ENCODE assay signal across 8 cellular contexts in genomic region chr5:138761115-138761514, GRCh38. TPM values are rescaled to one million over a fixed set of nuclear protein-coding genes. Genes with fewer than 3 reads are reported as not detected.
DNase-seq lines count a peak whose midpoint lies in the region; ATAC-seq and TF ChIP-seq lines count a peak whose summit lies in the region.
"Not testable (repeated sequence)": the region's sequence is repeated elsewhere in the genome, so short reads cannot be mapped to it uniquely, and the experiment has no call there.

No MANE protein-coding gene starts in this region.

- peaks cover 28% of the 10 kb centered on the region for H3K4me1 Mint-ChIP-seq in activated T-helper 17 cell treated with anti-CD3 and anti-CD28 coated beads, Interleukin-2, amount 50 U/mL, for 72 hours

- H3K27ac ChIP-seq in BLaER1, result not testable (repeated sequence)
- peak overlapping the region; percentile 15 for H3K27ac ChIP-seq in left ventricle myocardium inferior (replicated peaks)
- peak overlapping the region; percentile 9 for H3K27ac ChIP-seq in osteoblast (ENCODE audit: low read depth, low read length)
- peak overlapping the region; percentile 6 to 13 for H3K27ac ChIP-seq in tibial artery

- H3K79me2 ChIP-seq in osteoblast (ENCODE audit: insufficient read depth, low read length), result peaks cover 95% of the 10 kb centered on the region

- peak overlapping the region; percentile 29 for H3K4me3 Mint-ChIP-seq in activated T-helper 17 cell treated with anti-CD3 and anti-CD28 coated beads, Interleukin-2, amount 50 U/mL, for 72 hours

- H3K36me3 ChIP-seq in BLaER1, result peaks cover 46% of the 10 kb centered on the region
- peaks cover 17% of the 10 kb centered on the region for H3K36me3 ChIP-seq in left ventricle myocardium inferior
- peaks cover 17% of the 10 kb centered on the region for H3K36me3 ChIP-seq in osteoblast (ENCODE audit: insufficient read depth, low read length)
- H3K36me3 ChIP-seq in tibial artery, result peaks cover 7 to 15% (median 9%) of the 10 kb centered on the region in 3 donors

- H3K27ac Mint-ChIP-seq in activated T-helper 17 cell treated with anti-CD3 and anti-CD28 coated beads, Interleukin-2, amount 50 U/mL, for 72 hours, result not testable (repeated sequence)

- H3K9ac ChIP-seq in BLaER1, result peak overlapping the region; percentile 6; the same call in 1 of the 2 replicates

- H3K4me3 ChIP-seq in BLaER1; left ventricle myocardium inferior; osteoblast (ENCODE audit: insufficient read depth, low read length); tibial artery: not testable (repeated sequence)

- H3K27me3 ChIP-seq in BLaER1; left ventricle myocardium inferior (ENCODE audit: low read depth); osteoblast (ENCODE audit: insufficient read depth, low read length); tibial artery: not testable (repeated sequence)

- H3K9me3 Mint-ChIP-seq in activated T-helper 17 cell treated with anti-CD3 and anti-CD28 coated beads, Interleukin-2, amount 50 U/mL, for 72 hours, result not testable (repeated sequence)

- H3K27me3 Mint-ChIP-seq in activated T-helper 17 cell treated with anti-CD3 and anti-CD28 coated beads, Interleukin-2, amount 50 U/mL, for 72 hours, result not testable (repeated sequence)

- H3K4me1 ChIP-seq in BLaER1 (peaks cover 41% of the 10 kb centered on the region), left ventricle myocardium inferior (peaks cover 95% of the 10 kb centered on the region), osteoblast (ENCODE audit: insufficient read depth, low read length) (peaks cover 13% of the 10 kb centered on the region), tibial artery (peaks cover 4 to 86% (median 39%) of the 10 kb centered on the region in 4 donors)

- DNase-seq in HT1080 (ENCODE audit: low read depth) (peak; percentile 56), T-helper 22 cell (ENCODE audit: low read depth) (peak; percentile 5)
- DNase-seq in central memory CD4-positive, alpha-beta T cell, result peak; percentile 24
- not testable (repeated sequence) for DNase-seq in left ventricle myocardium inferior; osteoblast (ENCODE audit: insufficient read length, low spot score, missing footprints); tibial artery

- peaks cover 100% of the 10 kb centered on the region for H4K20me1 ChIP-seq in BLaER1
- H4K20me1 ChIP-seq in osteoblast (ENCODE audit: insufficient read depth, low read length), result peaks cover 64% of the 10 kb centered on the region

- H3K9me3 ChIP-seq in BLaER1; left ventricle myocardium inferior (replicated peaks); osteoblast (ENCODE audit: low read depth, low read length); tibial artery: not testable (repeated sequence)

- not testable (repeated sequence) for TF ChIP-seq CTCF in left ventricle myocardium inferior (IDR thresholded peaks at IDR 0.05; ENCODE audit: borderline replicate concordance); osteoblast (IDR thresholded peaks at IDR 0.05; ENCODE audit: extremely low read depth, low read depth, low read length); tibial artery (IDR thresholded peaks at IDR 0.05)

- ATAC-seq in activated T-helper 17 cell treated with anti-CD3 and anti-CD28 coated beads, Interleukin-2, amount 50 U/mL, for 72 hours (replicated peaks), result peak; percentile 72

- peaks cover 28% of the 10 kb centered on the region for H3K36me3 Mint-ChIP-seq in activated T-helper 17 cell treated with anti-CD3 and anti-CD28 coated beads, Interleukin-2, amount 50 U/mL, for 72 hours (ENCODE audit: low read depth)

- intact Hi-C loops in left ventricle myocardium inferior (cut with micrococcal nuclease); tibial artery (cut with DNase I; ENCODE audit: low total_unique reads): not testable (repeated sequence)

- peak overlapping the region; percentile 64 for H3K4me2 ChIP-seq in BLaER1
- not testable (repeated sequence) for H3K4me2 ChIP-seq in osteoblast (ENCODE audit: insufficient read depth, low read length)

- H2AFZ ChIP-seq in osteoblast (ENCODE audit: low read length), result not testable (repeated sequence)

RNA-seq across cellular contexts. Expression of gene CTNNA1, which starts 7.9 kb away (rescaled TPM):
- 240 and 246 TPM in 2 replicates for total RNA-seq in HT1080 (2014; rRNA removed; shearing (Covaris generic))
- polyA plus RNA-seq in HT1080 (2015; cell fraction: cytosol; rRNA removed), result 192 and 202 TPM in 2 replicates
- polyA plus RNA-seq in HT1080 (2015; cell fraction: nucleus; rRNA removed), result 424 and 446 TPM in 2 replicates
- 10 to 100 TPM; 63.6 to 92.1 TPM for total RNA-seq in activated T-helper 17 cell treated with anti-CD3 and anti-CD28 coated beads, Interleukin-2, amount 50 U/mL, for 72 hours
- total RNA-seq in left ventricle myocardium inferior, result 341 TPM
- total RNA-seq in osteoblast, result 432 and 448 TPM in 2 replicates
